Comparison of ENCODE assay signal across 30 cellular contexts in the genomic region with DNA sequence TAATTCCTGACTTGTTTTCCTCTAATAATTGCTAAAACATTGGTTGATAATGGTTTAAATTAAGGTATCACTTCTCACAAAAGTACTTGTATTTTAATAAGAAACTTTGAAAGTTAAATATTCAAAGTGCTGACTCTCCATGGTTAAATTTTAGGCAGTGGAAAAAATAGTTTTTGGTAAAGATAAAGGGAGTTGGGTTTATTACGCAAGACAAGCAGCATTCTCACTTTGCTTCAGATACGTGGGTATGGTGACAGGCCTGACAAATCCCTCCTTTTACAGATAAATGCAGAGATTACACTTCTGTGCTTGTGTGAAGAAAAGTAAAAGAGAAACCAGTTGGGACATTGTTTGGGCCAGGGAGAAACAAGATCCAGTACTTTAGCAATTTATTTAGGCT. TPM values are rescaled to one million over a fixed set of nuclear protein-coding genes. Genes with fewer than 3 reads are reported as not detected.
"Had no signal": no experiment of that assay in that cellular context is flagged by ENCODE, and none has a peak within 500 bp of the region (broad histone marks: within the 10 kb centered on the region; RNA-seq: fewer than 3 reads in every experiment).

No MANE protein-coding gene starts in this region.

- H3K36me3 ChIP-seq: colonic mucosa, esophagus muscularis mucosa, lower lobe of right lung, ovary, thyroid gland, vagina had no signal

- H3K4me1 ChIP-seq: colonic mucosa, esophagus muscularis mucosa, lower lobe of right lung, psoas muscle, thyroid gland, vagina had no signal

- H3K4me3 ChIP-seq: colonic mucosa, esophagus muscularis mucosa, lower lobe of right lung, ovary, psoas muscle, skin epidermis, thyroid gland, vagina had no signal

- FAIRE-seq: endothelial cell of umbilical vein, keratinocyte had no signal

- ATAC-seq: left ventricle myocardium superior; lower lobe of right lung; natural killer cell; psoas muscle; right cardiac atrium; stimulated activated naive CD8-positive, alpha-beta T cell treated with anti-CD3 and anti-CD28 coated beads, Interleukin-15, amount 100 ng/mL, for 72 hours had no signal

- H3K9me3 ChIP-seq: colonic mucosa, esophagus muscularis mucosa, lower lobe of right lung, ovary, psoas muscle, thyroid gland, vagina had no signal

- H3K27me3 ChIP-seq: colonic mucosa, esophagus muscularis mucosa, ovary, thyroid gland, vagina had no signal

- DNase-seq: colonic mucosa; dermis blood vessel endothelial cell; effector memory CD4-positive, alpha-beta T cell; foreskin melanocyte; head of caudate nucleus; left ventricle myocardium superior; lower lobe of right lung; natural killer cell; occipital lobe; ovary; psoas muscle; right cardiac atrium; stimulated activated CD4-positive, alpha-beta T cell treated with anti-CD3 and anti-CD28 coated beads, Interleukin-15, amount 100 ng/mL, for 24 hours; stimulated activated CD4-positive, alpha-beta T cell treated with anti-CD3 and anti-CD28 coated beads, Interleukin-2, amount 100 ng/mL, for 48 hours; stimulated activated CD8-positive, alpha-beta memory T cell treated with anti-CD3 and anti-CD28 coated beads, Interleukin-4, amount 100 ng/mL, for 48 hours; stimulated activated naive CD4-positive, alpha-beta T cell; stimulated activated naive CD8-positive, alpha-beta T cell treated with anti-CD3 and anti-CD28 coated beads, Interleukin-15, amount 100 ng/mL, for 72 hours; thyroid gland had no signal

- H3K27ac ChIP-seq: colonic mucosa, esophagus muscularis mucosa, lower lobe of right lung, ovary, psoas muscle, skin epidermis, thyroid gland, vagina had no signal

RNA-seq across cellular contexts. Expression of gene FAM170A, which starts 14.5 kb away (rescaled TPM):
- total RNA-seq: colonic mucosa, dermis blood vessel endothelial cell, endothelial cell of umbilical vein, epithelial cell of proximal tubule, esophagus muscularis mucosa, fibroblast of lung, left ventricle myocardium superior, lower lobe of right lung, mesenteric fat pad, natural killer cell, occipital lobe, ovary, psoas muscle, renal cortical epithelial cell, right cardiac atrium, temporal lobe, thyroid gland, ureter, vagina had no signal
- polyA plus RNA-seq: endothelial cell of umbilical vein, fibroblast of lung, keratinocyte, neural cell, ovary, right cardiac atrium had no signal
